8 cellular contexts compared by ENCODE assay signal in genomic region chr19:58466760-58467589, GRCh38. TPM values are rescaled to one million over a fixed set of nuclear protein-coding genes. Genes with fewer than 3 reads are reported as not detected.
A peak's percentile ranks its signal among the peaks of the same experiment; 100 is the strongest.
DNase-seq lines count a peak whose midpoint lies in the region; ATAC-seq and TF ChIP-seq lines count a peak whose summit lies in the region.

ZNF324 (plus strand) TSS chr19:58467080; CDS start chr19:58469186, 2,106 bp downstream.

- H3K27me3 ChIP-seq in adipocyte (replicated peaks; ENCODE audit: control insufficient read depth, insufficient read depth, low read length) (no peaks in the 10 kb centered on the region), upper lobe of right lung (no peaks in the 10 kb centered on the region)

- ATAC-seq in HG02798 (IDR thresholded peaks at IDR 0.05; ENCODE audit: poor library complexity, unreplicated experiment) (peak; percentile 96), upper lobe of right lung (peak; percentile 98)

- peak within 1 kb of the TSS; percentile 95 for H3K4me3 ChIP-seq in GM12875 (ENCODE audit: low read depth, low read length)
- peak within 1 kb of the TSS; percentile 96 for H3K4me3 ChIP-seq in adipocyte (ENCODE audit: low read length)
- H3K4me3 ChIP-seq in upper lobe of right lung = peak within 1 kb of the TSS; percentile 76

- intact Hi-C loops in cardiac septum (cut with DNase I) (loop anchor here (1.0 kb wide), 1 partner anchor 27 kb away; the partner anchor contains the start of gene ZNF132), posterior cingulate gyrus (cut with DNase I) (loop anchor here (2.0 kb wide), 2 partner anchors 16 to 58 kb away; partner anchors contain the start of genes ZNF324B and ZNF584), upper lobe of right lung (cut with DNase I) (no loop called here)

- H3K36me3 ChIP-seq in adipocyte (ENCODE audit: control insufficient read depth, insufficient read depth, low read length, severe bottlenecking) = peaks cover 16% of the 10 kb centered on the region
- peaks cover 15% of the 10 kb centered on the region for H3K36me3 ChIP-seq in upper lobe of right lung

- H3K27ac ChIP-seq in upper lobe of right lung = peak within 1 kb of the TSS; percentile 85

- DNase-seq in NCI-H1436 (lab: John Stamatoyannopoulos, UW) (peak; percentile 99), T follicular helper cell (ENCODE audit: low read depth) (peak; percentile 96), adipocyte (ENCODE audit: low read depth) (peak; percentile 99), cardiac septum (ENCODE audit: low spot score) (peak; percentile 99), posterior cingulate gyrus (peak; percentile 98 to 100 (median 100)), upper lobe of right lung (peak; percentile 99)

- H3K4me1 ChIP-seq in adipocyte (ENCODE audit: control insufficient read depth, insufficient read depth, low read length) (peaks cover 14% of the 10 kb centered on the region), upper lobe of right lung (peaks cover 12% of the 10 kb centered on the region)

- H3K9me3 ChIP-seq in adipocyte (ENCODE audit: control insufficient read depth, low read length) = no peaks in the 10 kb centered on the region
- no peaks in the 10 kb centered on the region for H3K9me3 ChIP-seq in upper lobe of right lung

- H3K9ac ChIP-seq in adipocyte (ENCODE audit: low read length) = peak within 1 kb of the TSS; percentile 91

- no peak for TF ChIP-seq CTCF in GM12875 (IDR thresholded peaks at IDR 0.05; ENCODE audit: borderline replicate concordance, insufficient read depth, low read depth, low read length)
- TF ChIP-seq CTCF in upper lobe of right lung (IDR thresholded peaks at IDR 0.05) = no peak

RNA-seq across cellular contexts. Expression of gene ZNF324, which starts in this region (rescaled TPM):
- 5.1 TPM for total RNA-seq in cardiac septum
- total RNA-seq in upper lobe of right lung = 11.7 TPM

Comparison
In these comparisons a context has a peak if more than half of its experiments do, and no peak if none do; other contexts are left out.
1. Peak in every context shown above with its lines: DNase-seq, ATAC-seq, H3K4me3 ChIP-seq and H3K27ac ChIP-seq.